8 cellular contexts compared by ENCODE assay signal in genomic region chr16:720990-721764, GRCh38. TPM values are rescaled to one million over a fixed set of nuclear protein-coding genes. Genes with fewer than 3 reads are reported as not detected.
DNase-seq lines count a peak whose midpoint lies in the region; ATAC-seq and TF ChIP-seq lines count a peak whose summit lies in the region.

A gene with protein sequence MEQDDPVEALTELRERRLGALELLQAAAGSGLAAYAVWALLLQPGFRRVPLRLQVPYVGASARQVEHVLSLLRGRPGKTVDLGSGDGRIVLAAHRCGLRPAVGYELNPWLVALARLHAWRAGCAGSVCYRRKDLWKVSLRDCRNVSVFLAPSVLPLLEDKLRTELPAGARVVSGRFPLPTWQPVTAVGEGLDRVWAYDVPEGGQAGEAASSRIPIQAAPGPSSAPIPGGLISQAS (plus strand): TSS chr16:721146. CDS start chr16:721275, 129 bp downstream.

- H3K9me3 Mint-ChIP-seq in neural crest cell: no peaks in the 10 kb centered on the region

- peak; percentile 37 for ATAC-seq in GM21717 (IDR thresholded peaks at IDR 0.05; ENCODE audit: unreplicated experiment)
- ATAC-seq in foreskin keratinocyte: peak; percentile 76

- H3K36me3 Mint-ChIP-seq in neural crest cell (ENCODE audit: low read depth): no peaks in the 10 kb centered on the region

- H3K9me3 ChIP-seq in testis: no peaks in the 10 kb centered on the region

- H3K27ac Mint-ChIP-seq in neural crest cell (ENCODE audit: unreplicated experiment): peak within 1 kb of the TSS; percentile 92

- peaks cover 24% of the 10 kb centered on the region for H3K4me1 Mint-ChIP-seq in neural crest cell

- H3K4me3 ChIP-seq in Jurkat, Clone E6-1 (ENCODE audit: low read length): peak within 1 kb of the TSS; percentile 73
- H3K4me3 ChIP-seq in testis: peak within 1 kb of the TSS; percentile 69

- H3K27me3 Mint-ChIP-seq in neural crest cell (ENCODE audit: low read depth): peaks cover 11% of the 10 kb centered on the region

- H3K27me3 ChIP-seq in foreskin keratinocyte (no peaks in the 10 kb centered on the region), testis (no peaks in the 10 kb centered on the region)

- peak; percentile 19 for TF ChIP-seq CTCF in foreskin keratinocyte (conservative IDR thresholded peaks at IDR 0.05)
- peak; percentile 16 for TF ChIP-seq CTCF in neural crest cell (conservative IDR thresholded peaks at IDR 0.05)
- TF ChIP-seq CTCF in testis (IDR thresholded peaks at IDR 0.05): peak in 1 of 3 experiments; percentile 6

- H3K36me3 ChIP-seq in testis (ENCODE audit: low read depth, missing control alignments): no peaks in the 10 kb centered on the region

- DNase-seq in Daoy (ENCODE audit: low read depth) (peak; percentile 87), SHP77 treated with DMSO at 0.1 percent for 48 hours (lab: John Stamatoyannopoulos, UW) (peak; percentile 53), foreskin keratinocyte (peak in 1 of 2 donors; percentile 70), neural crest cell (ENCODE audit: low read depth, low spot score) (peak; percentile 73), testis (peak; percentile 88)
- peak; percentile 84 for DNase-seq in Jurkat, Clone E6-1 (ENCODE audit: low read depth, low spot score)
- peak; percentile 52 for DNase-seq in activated gamma-delta T cell treated with anti-CD3 and anti-CD28 coated beads, Interleukin-2, amount 50 U/mL, for 16 hours (ENCODE audit: low read depth)

- H3K4me3 Mint-ChIP-seq in neural crest cell: peak within 1 kb of the TSS; percentile 94

- no peak for TF ChIP-seq POLR2A in testis (IDR thresholded peaks at IDR 0.05)

- WGBS in testis, 2 donors: 6 to 22% methylated on average over 31 to 32 of the region's 106 CpGs

- H3K27ac ChIP-seq in foreskin keratinocyte: no peak within 1 kb of the TSS
- H3K27ac ChIP-seq in testis: peak within 1 kb of the TSS; percentile 65 to 72

- H3K4me1 ChIP-seq in foreskin keratinocyte (peaks cover 6% of the 10 kb centered on the region), testis (peaks cover 19% of the 10 kb centered on the region)

- intact Hi-C loops in testis (cut with DNase I; ENCODE audit: low total_unique reads): no loop called here

RNA-seq across cellular contexts. Expression of the gene that starts here (rescaled TPM):
- 29.8 and 54.9 TPM in 2 replicates for total RNA-seq in Daoy (2014; rRNA removed; shearing (Covaris generic))
- polyA plus RNA-seq in Jurkat, Clone E6-1 (2012; ENCODE audit: insufficient read depth, insufficient read length): 47.5 TPM
- total RNA-seq in foreskin keratinocyte (43.6 and 47.9 TPM in 2 replicates), neural crest cell (51.1 and 52.7 TPM in 2 replicates), testis (100 to 1,000 TPM in 1 of 2 donors, 10 to 100 TPM in 1; 81.1 to 108 TPM)
- polyA plus RNA-seq in foreskin keratinocyte (42.0 and 47.0 TPM in 2 replicates), testis (ENCODE audit: insufficient read depth, low read depth, low replicate concordance) (68.5 TPM)
